1 cellular context compared by ENCODE assay signal in genomic region chr3:151412989-151413388, GRCh38.
TF ChIP-seq lines count a peak whose summit lies in the region.

No MANE protein-coding gene starts in this region.

TF ChIP-seq in GM23338, 12 proteins besides CTCF, POLR2A, EP300 and RAD21 (continued from another document):
- TF ChIP-seq ETS1 (IDR thresholded peaks at IDR 0.05) (no peak), REST (IDR thresholded peaks at IDR 0.05; ENCODE audit: unreplicated experiment) (no peak)
